Comparison of ENCODE assay signal across 8 cellular contexts in genomic region chr5:115541586-115541985, GRCh38. TPM values are rescaled to one million over a fixed set of nuclear protein-coding genes. Genes with fewer than 3 reads are reported as not detected.
DNase-seq lines count a peak whose midpoint lies in the region; ATAC-seq and TF ChIP-seq lines count a peak whose summit lies in the region.

No MANE protein-coding gene starts in this region.

- POLR2A ChIA-PET in Panc1 (lab: Charles Lee) (no interaction called here), HEK293T (lab: Yijun Ruan, JAX) (no interaction called here)

- ATAC-seq in Panc1 (no peak), GM19455 (IDR thresholded peaks at IDR 0.05; ENCODE audit: unreplicated experiment) (no peak)

- H3K27ac ChIP-seq in Panc1 (ENCODE audit: low read length): peak overlapping the region; percentile 34; the same call in 1 of the 2 replicates
- peak overlapping the region; percentile 98 to 99 for H3K27ac ChIP-seq in prostate gland

- in situ Hi-C loops in Panc1 (cut with HindIII; ENCODE audit: low pct_unique_long_range_greater_than_20kb, low sequenced_read_pairs): no loop called here

- TF ChIP-seq POLR2A in prostate gland (IDR thresholded peaks at IDR 0.05): no peak

- 19% methylated on average over 2 of the region's 2 CpGs for WGBS in prostate gland

- no TSS peak for BruUV-seq in Panc1 (replicated peaks; lab: Mats Ljungman, UMichigan)

- CTCF ChIA-PET in Panc1 (lab: Charles Lee) (no interaction called here), HEK293T (lab: Yijun Ruan, JAX) (no interaction called here)

- no peak for TF ChIP-seq CTCF in GM12864 (IDR thresholded peaks at IDR 0.05; ENCODE audit: low read depth, low read length, missing control alignments)
- no peak for TF ChIP-seq CTCF in Panc1 (IDR thresholded peaks at IDR 0.05)
- no peak for TF ChIP-seq CTCF in epithelial cell of esophagus (IDR thresholded peaks at IDR 0.05; ENCODE audit: insufficient read depth, low read depth, low read length, missing control alignments)
- no peak for TF ChIP-seq CTCF in prostate gland (IDR thresholded peaks at IDR 0.05)
- no peak for TF ChIP-seq CTCF in GM20000 (IDR thresholded peaks at IDR 0.05; ENCODE audit: extremely low read depth, missing control alignments)

- H3K9me3 ChIP-seq in Panc1 (ENCODE audit: control insufficient read depth, insufficient read depth, low read depth, low read length) (peaks cover 4% of the 10 kb centered on the region; the same call in 1 of the 2 replicates), prostate gland (no peaks in the 10 kb centered on the region)

- H3K4me1 ChIP-seq in Panc1 (ENCODE audit: control insufficient read depth, insufficient read depth, low read length): peaks cover 22% of the 10 kb centered on the region
- H3K4me1 ChIP-seq in prostate gland (replicated peaks): no peaks in the 10 kb centered on the region

- H3K4me3 ChIP-seq in GM12864 (ENCODE audit: low read depth, low read length) (peak overlapping the region; percentile 92), Panc1 (ENCODE audit: low read depth in 2 of 2, low read length in 2 of 2) (peak overlapping the region; percentile 85 to 92; a peak in 3 of 4 replicates), epithelial cell of esophagus (ENCODE audit: low read length) (peak overlapping the region; percentile 80), prostate gland (peak overlapping the region; percentile 83 to 85)

- H3K27me3 ChIP-seq in Panc1 (ENCODE audit: control insufficient read depth, insufficient read depth, low read length) (no peaks in the 10 kb centered on the region), prostate gland (replicated peaks; ENCODE audit: insufficient read depth) (no peaks in the 10 kb centered on the region)

- intact Hi-C loops in Panc1 (cut with micrococcal nuclease; ENCODE audit: unreplicated experiment): no loop called here
- intact Hi-C loops in prostate gland (cut with DNase I): loop anchor here (5.0 to 10.0 kb wide), 3 partner anchors 83 to 303 kb away; partner anchors contain the start of genes AP3S1, ATG12 and TMED7

- H3K36me3 ChIP-seq in Panc1 (ENCODE audit: control insufficient read depth, insufficient read depth, low read length) (peaks cover 18% of the 10 kb centered on the region), prostate gland (no peaks in the 10 kb centered on the region)

- DNase-seq in GM12864 (ENCODE audit: low read depth): no peak
- no peak for DNase-seq in Panc1 (ENCODE audit: low read depth, low spot score)
- no peak for DNase-seq in epithelial cell of esophagus (ENCODE audit: low read depth)
- DNase-seq in prostate gland (ENCODE audit: low spot score): no peak
- DNase-seq in COLO668 (lab: John Stamatoyannopoulos, UW; ENCODE audit: unreplicated experiment): no peak
- DNase-seq in HEK293T (ENCODE audit: extremely low spot score): no peak
- DNase-seq in GM20000 (ENCODE audit: low spot score): no peak

TF ChIP-seq in HEK293T, 16 proteins besides CTCF, POLR2A, EP300 and RAD21:
- TF ChIP-seq FOXA1 (IDR thresholded peaks at IDR 0.05) (no peak), CTBP1 (IDR thresholded peaks at IDR 0.05; ENCODE audit: borderline replicate concordance) (no peak), TARDBP (IDR thresholded peaks at IDR 0.05) (no peak), BHLHE40 (IDR thresholded peaks at IDR 0.05; ENCODE audit: borderline replicate concordance) (no peak), PKNOX1 (IDR thresholded peaks at IDR 0.05) (no peak), LEF1 (IDR thresholded peaks at IDR 0.05; ENCODE audit: borderline replicate concordance) (no peak), FOXK2 (IDR thresholded peaks at IDR 0.05) (no peak), HDGF (IDR thresholded peaks at IDR 0.05; ENCODE audit: borderline replicate concordance) (no peak), FOXM1 (IDR thresholded peaks at IDR 0.05; ENCODE audit: borderline replicate concordance) (no peak), SP1 (IDR thresholded peaks at IDR 0.05) (no peak), L3MBTL2 (conservative IDR thresholded peaks at IDR 0.05) (no peak), ZNF384 (IDR thresholded peaks at IDR 0.05) (no peak), ARNT (IDR thresholded peaks at IDR 0.05) (no peak), SUZ12 (IDR thresholded peaks at IDR 0.05) (no peak), NFRKB (IDR thresholded peaks at IDR 0.05) (no peak), ELF4 (IDR thresholded peaks at IDR 0.05) (no peak)
TF ChIP-seq in HEK293T: peak in this region for 0.

RNA-seq across cellular contexts. Expression of gene FEM1C, which starts 3.0 kb away (rescaled TPM):
- total RNA-seq in Panc1 (2021; ENCODE audit: unreplicated experiment) (10.4 TPM), prostate gland (10 to 100 TPM; 17.4 to 20.8 TPM)
- polyA plus RNA-seq in Panc1 (2012; ENCODE audit: insufficient read length): 3.0 TPM
